8 cellular contexts compared by ENCODE assay signal in genomic region chr17:3890082-3890892, GRCh38. TPM values are rescaled to one million over a fixed set of nuclear protein-coding genes. Genes with fewer than 3 reads are reported as not detected.
DNase-seq lines count a peak whose midpoint lies in the region; ATAC-seq and TF ChIP-seq lines count a peak whose summit lies in the region.

No MANE protein-coding gene starts in this region.

- peak overlapping the region; percentile 44 for H3K27ac ChIP-seq in brain microvascular endothelial cell
- H3K27ac ChIP-seq in urinary bladder (ENCODE audit: low read depth) = peak overlapping the region; percentile 92

- no peaks in the 10 kb centered on the region for H3K4me1 ChIP-seq in urinary bladder (ENCODE audit: insufficient read depth)

- in situ Hi-C loops in brain microvascular endothelial cell (cut with HindIII; ENCODE audit: low pct_ligation_motif_present, low sequenced_read_pairs) = no loop called here

- peak overlapping the region; percentile 56 for H3K27ac Mint-ChIP-seq in memory B cell

- H3K36me3 Mint-ChIP-seq in memory B cell = no peaks in the 10 kb centered on the region

- whole genome bisulfite sequencing in urinary bladder = 46% methylated on average over 22 of the region's 22 CpGs

- POLR2A ChIA-PET in HEK293T (lab: Yijun Ruan, JAX) = interaction anchor here (0.5 to 2.2 kb wide), 7 partner anchors 9 to 253 kb away, joined by 3 to 9 read pairs (median 3); partner anchors contain the start of genes CYB5D2, NCBP3 and ZZEF1

- TF ChIP-seq CTCF in brain microvascular endothelial cell (IDR thresholded peaks at IDR 0.05; ENCODE audit: low read depth, low read length, missing control alignments) = no peak

- H3K4me3 ChIP-seq in brain microvascular endothelial cell (ENCODE audit: low read depth, low read length) = no peak overlapping the region
- H3K4me3 ChIP-seq in urinary bladder (ENCODE audit: low read depth, low read length) = no peak overlapping the region

- peaks cover 48% of the 10 kb centered on the region for H3K4me1 Mint-ChIP-seq in memory B cell

- H3K27me3 Mint-ChIP-seq in memory B cell = no peaks in the 10 kb centered on the region

- CTCF ChIA-PET in HEK293T (lab: Yijun Ruan, JAX) = interaction anchor here (1.5 to 1.6 kb wide), 2 partner anchors 24 to 44 kb away, joined by 5 to 8 read pairs; partner anchors contain the start of gene NCBP3

- H3K9me3 Mint-ChIP-seq in memory B cell = no peaks in the 10 kb centered on the region

- no peak overlapping the region for H3K4me3 Mint-ChIP-seq in memory B cell

- H3K36me3 ChIP-seq in brain microvascular endothelial cell (replicated peaks) (no peaks in the 10 kb centered on the region), urinary bladder (ENCODE audit: insufficient read depth) (no peaks in the 10 kb centered on the region)

- H3K27me3 ChIP-seq in brain microvascular endothelial cell (replicated peaks) = no peaks in the 10 kb centered on the region

- DNase-seq in NCI-H2029 (lab: John Stamatoyannopoulos, UW) (peak; percentile 32), NCI-H2029 treated with DMSO at 0.1 percent for 48 hours (lab: John Stamatoyannopoulos, UW) (no peak), NCI-H226 (peak; percentile 80), brain microvascular endothelial cell (peak; percentile 82), memory B cell (ENCODE audit: low spot score in 2 of 2) (no peak), HEK293T (ENCODE audit: extremely low spot score) (no peak)
- no peak for DNase-seq in NK-92 treated with Interleukin-12 subunit alpha and Interleukin-12 subunit beta, amount 100 ng/mL, for 24 hours (lab: John Stamatoyannopoulos, UW)

- no peak for ATAC-seq in memory B cell (ENCODE audit: low read depth)

TF ChIP-seq in HEK293T, 16 proteins besides CTCF, POLR2A, EP300 and RAD21:
- TF ChIP-seq TARDBP (IDR thresholded peaks at IDR 0.05) (no peak), FOXK2 (IDR thresholded peaks at IDR 0.05) (no peak), BHLHE40 (IDR thresholded peaks at IDR 0.05; ENCODE audit: borderline replicate concordance) (no peak), ZNF384 (IDR thresholded peaks at IDR 0.05) (no peak), CTBP1 (IDR thresholded peaks at IDR 0.05; ENCODE audit: borderline replicate concordance) (no peak), FOXM1 (IDR thresholded peaks at IDR 0.05; ENCODE audit: borderline replicate concordance) (no peak), NFRKB (IDR thresholded peaks at IDR 0.05) (no peak), LEF1 (IDR thresholded peaks at IDR 0.05; ENCODE audit: borderline replicate concordance) (no peak), PKNOX1 (IDR thresholded peaks at IDR 0.05) (no peak), ARNT (IDR thresholded peaks at IDR 0.05) (no peak), HDGF (IDR thresholded peaks at IDR 0.05; ENCODE audit: borderline replicate concordance) (no peak), L3MBTL2 (conservative IDR thresholded peaks at IDR 0.05) (no peak), SUZ12 (IDR thresholded peaks at IDR 0.05) (no peak), SP1 (IDR thresholded peaks at IDR 0.05) (no peak), FOXA1 (IDR thresholded peaks at IDR 0.05) (no peak), ELF4 (IDR thresholded peaks at IDR 0.05) (no peak)

RNA-seq across cellular contexts. Expression of gene CAMKK1, which starts 2.6 kb away (rescaled TPM):
- total RNA-seq in urinary bladder = 5.8 TPM
- polyA plus RNA-seq in urinary bladder = 13.6 TPM

RNA-seq across cellular contexts. Expression of gene P2RX1, which starts 26.0 kb away (rescaled TPM):
- total RNA-seq in urinary bladder = 19.6 TPM
- 126 TPM for polyA plus RNA-seq in urinary bladder

RNA-seq across cellular contexts. Expression of gene NCBP3, which starts 44.2 kb away (rescaled TPM):
- total RNA-seq in urinary bladder = 42.0 TPM
- polyA plus RNA-seq in urinary bladder = 21.2 TPM

Comparison
In these comparisons a context has a peak if more than half of its experiments do, and no peak if none do; other contexts are left out.
1. DNase-seq: peak in NCI-H2029 (single experiment), NCI-H226 (single experiment) and brain microvascular endothelial cell (single experiment); none in NCI-H2029 treated with DMSO at 0.1 percent for 48 hours (single experiment), memory B cell (0 of 2), HEK293T (single experiment) and NK-92 treated with Interleukin-12 subunit alpha and Interleukin-12 subunit beta, amount 100 ng/mL, for 24 hours (single experiment).